In genomic region chr6:168370310-168370991, GRCh38 we compare ENCODE assay signal across 1 cellular context.
TF ChIP-seq lines count a peak whose summit lies in the region.

No MANE protein-coding gene starts in this region.

TF ChIP-seq in K562, 482 proteins besides CTCF, POLR2A, EP300 and RAD21 (continued from another document and continues in another):
- no peak for TF ChIP-seq ZNF318 (IDR thresholded peaks at IDR 0.05; ENCODE audit: borderline replicate concordance in 1 of 2, low read depth in 1 of 2)
- TF ChIP-seq STAG1 (CRISPR knock-in tag; IDR thresholded peaks at IDR 0.05; ENCODE audit: borderline replicate concordance), result peak; percentile 75; the same call in 1 of the 2 replicates
- TF ChIP-seq CREM (IDR thresholded peaks at IDR 0.05; ENCODE audit: low read depth), result peak; percentile 77
- no peak for TF ChIP-seq MED1 (CRISPR knock-in tag; IDR thresholded peaks at IDR 0.05; ENCODE audit: borderline replicate concordance)
- peak; percentile 60 for TF ChIP-seq L3MBTL2 (IDR thresholded peaks at IDR 0.05)
- 0 out of 2 replicates have a peak, but pooled peaks have one; percentile 30 for TF ChIP-seq ARID3A (IDR thresholded peaks at IDR 0.05; ENCODE audit: borderline replicate concordance, low read depth, low read length)
- TF ChIP-seq RUNX1 (IDR thresholded peaks at IDR 0.05; ENCODE audit: low read depth), result no peak
- peak; percentile 96 for TF ChIP-seq SMC3 (conservative IDR thresholded peaks at IDR 0.05; ENCODE audit: insufficient read depth, low read depth, low read length)
- TF ChIP-seq USF2 (CRISPR knock-in tag; IDR thresholded peaks at IDR 0.05), result peak; percentile 75
- TF ChIP-seq USF1 (CRISPR knock-in tag; IDR thresholded peaks at IDR 0.05), result peak; percentile 37; the same call in 1 of the 2 replicates
- peak in 1 of 2 experiments; percentile 48; a peak in 1 of 4 replicates for TF ChIP-seq RCOR1 (IDR thresholded peaks at IDR 0.05; ENCODE audit: borderline replicate concordance in 1 of 2, low read depth in 2 of 2, low read length in 2 of 2)
- peak; percentile 30; the same call in 1 of the 2 replicates for TF ChIP-seq MGA (IDR thresholded peaks at IDR 0.05)
- 0 out of 2 replicates have a peak, but pooled peaks have one; percentile 23 for TF ChIP-seq RAD51 (IDR thresholded peaks at IDR 0.05; ENCODE audit: borderline replicate concordance, low read depth)
- peak; percentile 65 to 92 for TF ChIP-seq E2F6 (IDR thresholded peaks at IDR 0.05; ENCODE audit: borderline replicate concordance in 1 of 2, extremely low read depth in 1 of 2, insufficient read depth in 1 of 2, insufficient read length in 1 of 2, low read depth in 1 of 2, low read length in 1 of 2, poor library complexity in 1 of 2, severe bottlenecking in 1 of 2)
- peak; percentile 32; the same call in 1 of the 2 replicates for TF ChIP-seq CREB1 (IDR thresholded peaks at IDR 0.05)
- no peak for TF ChIP-seq CREB1 (CRISPR knock-in tag; IDR thresholded peaks at IDR 0.05)
- TF ChIP-seq NFRKB (IDR thresholded peaks at IDR 0.05; ENCODE audit: low read depth), result no peak
- no peak for TF ChIP-seq CLOCK (CRISPR knock-in tag; IDR thresholded peaks at IDR 0.05; ENCODE audit: borderline replicate concordance)
- no peak for TF ChIP-seq ZNF444 (CRISPR knock-in tag; IDR thresholded peaks at IDR 0.05)
- peak; percentile 47; the same call in 1 of the 2 replicates for TF ChIP-seq CC2D1A (IDR thresholded peaks at IDR 0.05)
